In the genomic region with DNA sequence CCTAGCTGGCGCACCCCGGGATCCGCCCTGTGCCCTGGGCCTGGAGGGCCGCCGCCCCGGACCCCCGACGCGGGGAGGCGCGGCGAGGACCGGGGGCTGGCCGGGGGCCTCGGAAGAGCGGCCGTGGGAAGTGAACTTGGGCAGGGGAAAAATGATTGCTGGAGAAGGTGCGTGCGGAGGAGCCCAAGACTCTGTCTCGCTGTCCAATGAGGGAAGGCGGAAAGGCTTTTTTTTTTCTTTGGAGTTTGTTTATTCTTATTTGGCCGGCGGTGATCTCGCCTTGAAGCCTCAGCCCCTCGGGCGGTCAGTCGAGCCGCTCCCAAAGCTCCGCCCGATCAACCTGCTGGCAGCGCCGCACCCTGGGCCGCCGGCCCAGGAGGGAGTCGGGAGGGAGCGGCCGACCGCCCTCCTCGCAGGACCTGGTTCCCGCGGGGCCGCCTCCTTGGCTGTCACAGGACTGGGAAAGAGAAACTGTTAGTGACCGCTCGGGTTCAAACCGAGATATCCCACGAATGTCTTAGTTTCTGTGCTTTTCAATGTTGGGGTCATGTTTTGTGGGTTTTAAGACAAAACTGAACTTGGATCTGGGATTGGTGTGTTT, we compare ENCODE assay signal across 2 cellular contexts.
TF ChIP-seq lines count a peak whose summit lies in the region.

No MANE protein-coding gene starts in this region.

TF ChIP-seq in IMR-90, 13 proteins besides CTCF, POLR2A, EP300 and RAD21:
- TF ChIP-seq MXI1 (IDR thresholded peaks at IDR 0.05; ENCODE audit: borderline replicate concordance, low read depth, low read length) (no peak), NFE2L2 (IDR thresholded peaks at IDR 0.05; ENCODE audit: low read depth, low read length) (no peak), RCOR1 (IDR thresholded peaks at IDR 0.05; ENCODE audit: insufficient replicate concordance, low read length) (no peak), CHD1 (IDR thresholded peaks at IDR 0.05; ENCODE audit: low read depth, low read length) (no peak), MAFK (IDR thresholded peaks at IDR 0.05; ENCODE audit: low read depth, low read length) (no peak), BHLHE40 (IDR thresholded peaks at IDR 0.05; ENCODE audit: low read depth, low read length) (no peak), SMC3 (IDR thresholded peaks at IDR 0.05; ENCODE audit: low read depth, low read length) (no peak), ELK1 (IDR thresholded peaks at IDR 0.05; ENCODE audit: borderline replicate concordance, low read depth, low read length) (no peak), RFX5 (IDR thresholded peaks at IDR 0.05; ENCODE audit: low read depth, low read length) (no peak), FOS (IDR thresholded peaks at IDR 0.05; ENCODE audit: low read depth, low read length) (no peak), MAZ (IDR thresholded peaks at IDR 0.05; ENCODE audit: borderline replicate concordance, low read depth, low read length) (no peak), CEBPB (IDR thresholded peaks at IDR 0.05; ENCODE audit: low read depth, low read length) (no peak)
- TF ChIP-seq, protein P1, sequence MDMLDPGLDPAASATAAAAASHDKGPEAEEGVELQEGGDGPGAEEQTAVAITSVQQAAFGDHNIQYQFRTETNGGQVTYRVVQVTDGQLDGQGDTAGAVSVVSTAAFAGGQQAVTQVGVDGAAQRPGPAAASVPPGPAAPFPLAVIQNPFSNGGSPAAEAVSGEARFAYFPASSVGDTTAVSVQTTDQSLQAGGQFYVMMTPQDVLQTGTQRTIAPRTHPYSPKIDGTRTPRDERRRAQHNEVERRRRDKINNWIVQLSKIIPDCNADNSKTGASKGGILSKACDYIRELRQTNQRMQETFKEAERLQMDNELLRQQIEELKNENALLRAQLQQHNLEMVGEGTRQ (IDR thresholded peaks at IDR 0.05; ENCODE audit: low read depth, low read length) = no peak

TF ChIP-seq in WTC11, 78 proteins besides CTCF, POLR2A, EP300 and RAD21:
- TF ChIP-seq NR1H2 (CRISPR knock-in tag; IDR thresholded peaks at IDR 0.05) (no peak), ZNF532 (CRISPR knock-in tag; IDR thresholded peaks at IDR 0.05; ENCODE audit: borderline replicate concordance) (no peak), ATF2 (CRISPR knock-in tag; IDR thresholded peaks at IDR 0.05; ENCODE audit: borderline replicate concordance, low read depth) (no peak), ETV6 (CRISPR knock-in tag; IDR thresholded peaks at IDR 0.05) (0 out of 2 replicates have a peak, but pooled peaks have one; percentile 45), HMGXB4 (CRISPR knock-in tag; IDR thresholded peaks at IDR 0.05) (no peak), CREB1 (CRISPR knock-in tag; IDR thresholded peaks at IDR 0.05) (no peak), ZNF138 (CRISPR knock-in tag; conservative IDR thresholded peaks at IDR 0.05) (no peak), USF1 (CRISPR knock-in tag; IDR thresholded peaks at IDR 0.05) (no peak), ZNF423 (CRISPR knock-in tag; IDR thresholded peaks at IDR 0.05) (peak; percentile 37; the same call in 1 of the 2 replicates), RELA (CRISPR knock-in tag; IDR thresholded peaks at IDR 0.05; ENCODE audit: borderline replicate concordance) (no peak)
- TF ChIP-seq, protein P2, sequence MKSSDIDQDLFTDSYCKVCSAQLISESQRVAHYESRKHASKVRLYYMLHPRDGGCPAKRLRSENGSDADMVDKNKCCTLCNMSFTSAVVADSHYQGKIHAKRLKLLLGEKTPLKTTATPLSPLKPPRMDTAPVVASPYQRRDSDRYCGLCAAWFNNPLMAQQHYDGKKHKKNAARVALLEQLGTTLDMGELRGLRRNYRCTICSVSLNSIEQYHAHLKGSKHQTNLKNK (CRISPR knock-in tag; IDR thresholded peaks at IDR 0.05) = no peak
- TF ChIP-seq, protein P3, sequence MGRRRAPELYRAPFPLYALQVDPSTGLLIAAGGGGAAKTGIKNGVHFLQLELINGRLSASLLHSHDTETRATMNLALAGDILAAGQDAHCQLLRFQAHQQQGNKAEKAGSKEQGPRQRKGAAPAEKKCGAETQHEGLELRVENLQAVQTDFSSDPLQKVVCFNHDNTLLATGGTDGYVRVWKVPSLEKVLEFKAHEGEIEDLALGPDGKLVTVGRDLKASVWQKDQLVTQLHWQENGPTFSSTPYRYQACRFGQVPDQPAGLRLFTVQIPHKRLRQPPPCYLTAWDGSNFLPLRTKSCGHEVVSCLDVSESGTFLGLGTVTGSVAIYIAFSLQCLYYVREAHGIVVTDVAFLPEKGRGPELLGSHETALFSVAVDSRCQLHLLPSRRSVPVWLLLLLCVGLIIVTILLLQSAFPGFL (CRISPR knock-in tag; IDR thresholded peaks at IDR 0.05; ENCODE audit: borderline replicate concordance) = no peak
- TF ChIP-seq, protein P1 (CRISPR knock-in tag; IDR thresholded peaks at IDR 0.05) = no peak
